ENCODE assay signal across 1 cellular context in the genomic region with DNA sequence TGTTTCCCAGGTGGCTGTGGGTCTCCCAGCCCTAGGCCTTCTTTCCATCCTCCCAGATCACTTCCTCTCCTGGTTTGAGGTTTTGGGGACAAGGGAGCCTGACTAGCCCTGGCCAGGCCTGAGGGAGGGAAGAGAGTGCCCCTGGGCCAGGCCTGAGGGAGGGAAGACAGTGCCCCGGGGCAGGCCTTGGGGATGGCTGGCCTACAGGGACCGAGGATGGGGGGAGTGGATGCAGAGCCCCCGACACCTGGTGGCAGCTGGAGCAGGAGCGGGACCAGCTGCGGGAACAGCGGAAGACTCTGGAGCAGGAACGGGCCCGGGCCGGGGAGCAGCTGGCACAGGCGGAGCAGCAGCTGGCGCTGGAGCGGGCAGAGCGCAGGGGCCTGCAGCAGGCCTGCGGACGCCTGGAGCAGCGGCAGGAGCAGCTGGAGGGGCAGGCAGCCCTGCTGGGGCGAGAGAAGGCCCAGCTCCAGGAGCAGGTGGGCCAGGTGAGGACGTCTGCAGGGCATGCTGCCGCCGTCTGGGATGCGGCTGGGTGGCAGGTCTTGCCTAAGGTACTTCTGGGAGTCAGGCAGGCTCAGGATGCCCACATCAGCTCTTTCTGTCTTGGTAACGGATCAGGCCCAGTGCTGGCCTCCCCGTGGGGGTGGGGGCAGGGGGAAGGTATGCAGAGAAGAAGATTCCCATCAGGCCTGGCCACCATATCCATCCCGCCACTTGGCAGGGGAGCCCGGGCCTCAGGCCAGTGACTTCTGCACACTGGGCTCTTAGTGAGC.
TF ChIP-seq lines count a peak whose summit lies in the region.

No MANE protein-coding gene starts in this region.

TF ChIP-seq in H1, 55 proteins besides CTCF, POLR2A, EP300 and RAD21:
- TF ChIP-seq ASH2L (IDR thresholded peaks at IDR 0.05; ENCODE audit: low read length) (no peak), NRF1 (IDR thresholded peaks at IDR 0.05; ENCODE audit: low read depth, low read length) (no peak), SP4 (IDR thresholded peaks at IDR 0.05; ENCODE audit: low read length) (no peak), JUN (IDR thresholded peaks at IDR 0.05; ENCODE audit: low read depth, low read length) (no peak), TEAD4 (IDR thresholded peaks at IDR 0.05; ENCODE audit: low read depth, low read length) (no peak), RFX5 (IDR thresholded peaks at IDR 0.05; ENCODE audit: borderline replicate concordance, low read depth, low read length) (no peak), GTF2F1 (IDR thresholded peaks at IDR 0.05; ENCODE audit: borderline replicate concordance, low read depth, low read length) (no peak), RNF2 (IDR thresholded peaks at IDR 0.05; ENCODE audit: borderline replicate concordance, low read depth, low read length, missing control alignments, poor library complexity, severe bottlenecking) (no peak), SIN3A (conservative IDR thresholded peaks at IDR 0.05 in 1 of 2, IDR thresholded peaks at IDR 0.05 in 1 of 2; ENCODE audit: low read depth in 1 of 2, low read length in 2 of 2) (no peak)
